ENCODE assay signal across 1 cellular context in genomic region chr1:31744165-31744888, GRCh38.
TF ChIP-seq lines count a peak whose summit lies in the region.

No MANE protein-coding gene starts in this region.

TF ChIP-seq in GM23338, 12 proteins besides CTCF, POLR2A, EP300 and RAD21 (continued from another document):
- TF ChIP-seq ZNF462 (CRISPR knock-in tag; IDR thresholded peaks at IDR 0.05), result no peak
- TF ChIP-seq JUNB (IDR thresholded peaks at IDR 0.05; ENCODE audit: unreplicated experiment), result no peak
- TF ChIP-seq CREB1 (CRISPR knock-in tag; IDR thresholded peaks at IDR 0.05; ENCODE audit: low read depth), result no peak
- no peak for TF ChIP-seq ZNF331 (CRISPR knock-in tag; IDR thresholded peaks at IDR 0.05; ENCODE audit: low read depth)
- no peak for TF ChIP-seq STAT1 (IDR thresholded peaks at IDR 0.05; ENCODE audit: unreplicated experiment)
